ENCODE assay signal across 10 cellular contexts in the genomic region with DNA sequence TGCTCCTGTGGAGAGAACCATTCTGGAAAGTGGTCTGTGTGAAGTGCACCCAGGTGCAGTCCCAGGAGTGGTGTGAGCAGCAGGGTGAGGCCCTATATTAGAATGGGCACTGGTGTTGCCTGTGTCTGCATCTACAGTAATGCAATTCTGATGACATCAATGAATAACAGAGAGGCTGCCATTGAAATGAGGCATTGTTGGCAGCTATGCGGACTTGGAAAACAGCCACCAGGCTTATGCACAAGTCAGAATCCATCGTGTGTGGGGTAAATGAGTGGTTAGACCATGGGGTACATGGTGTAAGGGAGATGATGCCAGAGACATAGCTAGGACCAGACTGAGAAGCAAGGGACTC. TPM values are rescaled to one million over a fixed set of nuclear protein-coding genes. Genes with fewer than 3 reads are reported as not detected.
DNase-seq lines count a peak whose midpoint lies in the region; ATAC-seq and TF ChIP-seq lines count a peak whose summit lies in the region.
"Had no signal": no experiment of that assay in that cellular context is flagged by ENCODE, and none has a peak within 500 bp of the region (broad histone marks: within the 10 kb centered on the region; RNA-seq: fewer than 3 reads in every experiment).

No MANE protein-coding gene starts in this region.

- peaks cover 33% of the 10 kb centered on the region for H3K4me1 ChIP-seq in stomach smooth muscle (ENCODE audit: control insufficient read depth, insufficient read depth, low read length)

- intact Hi-C loops in cardiac septum (cut with DNase I): loop anchor here (2.0 kb wide), 1 partner anchor 29 kb away; no protein-coding TSS in a partner anchor

- H3K9me3 ChIP-seq in WERI-Rb-1 (ENCODE audit: severe bottlenecking) (no peaks in the 10 kb centered on the region), stomach smooth muscle (ENCODE audit: control insufficient read depth in 2 of 2, low read length in 2 of 2) (no peaks in the 10 kb centered on the region)
- H3K9me3 ChIP-seq: ovary had no signal

- peak overlapping the region; percentile 89 for H3K27ac ChIP-seq in WERI-Rb-1
- H3K27ac ChIP-seq in stomach smooth muscle (ENCODE audit: low read length): peak overlapping the region; percentile 53

- H3K27me3 ChIP-seq in WERI-Rb-1 (ENCODE audit: insufficient read depth, low read depth, severe bottlenecking) (no peaks in the 10 kb centered on the region), stomach smooth muscle (ENCODE audit: control insufficient read depth in 1 of 2, insufficient read depth in 2 of 2, low read length in 2 of 2) (no peaks in the 10 kb centered on the region)
- H3K27me3 ChIP-seq: ovary had no signal

- no peak overlapping the region for H3K4me3 ChIP-seq in WERI-Rb-1 (ENCODE audit: low read depth, low read length)
- H3K4me3 ChIP-seq in stomach smooth muscle (ENCODE audit: low read length in 2 of 2): peak overlapping the region in 1 of 2 donors; percentile 49
- H3K4me3 ChIP-seq: ovary had no signal

- ATAC-seq in GM21515 (IDR thresholded peaks at IDR 0.05; ENCODE audit: unreplicated experiment): no peak

- H3K36me3 ChIP-seq in WERI-Rb-1: no peaks in the 10 kb centered on the region
- no peaks in the 10 kb centered on the region for H3K36me3 ChIP-seq in stomach smooth muscle (ENCODE audit: control insufficient read depth in 2 of 2, insufficient read depth in 2 of 2, low read length in 2 of 2)
- H3K36me3 ChIP-seq: ovary had no signal

- TF ChIP-seq CTCF in WERI-Rb-1 (IDR thresholded peaks at IDR 0.05; ENCODE audit: low read depth, low read length): no peak

- no peak overlapping the region for H3K9ac ChIP-seq in stomach smooth muscle (ENCODE audit: low read length in 2 of 2)

- DNase-seq in GOT3 (lab: John Stamatoyannopoulos, UW) (peak; percentile 29), WERI-Rb-1 (no peak), cardiac septum (ENCODE audit: low spot score) (peak; percentile 26), hippocampal formation (lab: John Stamatoyannopoulos, UW) (no peak), putamen (ENCODE audit: low spot score) (no peak), HuH-7 (ENCODE audit: low spot score) (no peak)
- DNase-seq: activated naive CD4-positive, alpha-beta T cell treated with Interleukin-2 at 50 U/mL for 16 hours had no signal

RNA-seq across cellular contexts. Expression of a gene that starts 26.6 kb away (rescaled TPM):
- 27.2 TPM for total RNA-seq in cardiac septum

Comparison
In these comparisons a context has a peak if more than half of its experiments do, and no peak if none do; other contexts are left out.
1. DNase-seq: peak in GOT3 (single experiment) and cardiac septum (single experiment); none in WERI-Rb-1 (single experiment), hippocampal formation (0 of 2), putamen (single experiment) and HuH-7 (single experiment).